In genomic region chr9:137665697-137666504, GRCh38 we compare ENCODE assay signal across 13 cellular contexts. TPM values are rescaled to one million over a fixed set of nuclear protein-coding genes. Genes with fewer than 3 reads are reported as not detected.
DNase-seq lines count a peak whose midpoint lies in the region; ATAC-seq and TF ChIP-seq lines count a peak whose summit lies in the region.
"Had no signal": no experiment of that assay in that cellular context is flagged by ENCODE, and none has a peak within 500 bp of the region (broad histone marks: within the 10 kb centered on the region; RNA-seq: fewer than 3 reads in every experiment).

No MANE protein-coding gene starts in this region.

- intact Hi-C loops in prostate gland (cut with DNase I) = no loop called here

- no peaks in the 10 kb centered on the region for H3K27me3 Mint-ChIP-seq in activated T-cell treated with anti-CD3 and anti-CD28 coated beads, Interleukin-2, amount 50 U/mL, for 24 hours

- no peak overlapping the region for H3K27ac Mint-ChIP-seq in activated T-cell treated with anti-CD3 and anti-CD28 coated beads, Interleukin-2, amount 50 U/mL, for 24 hours

- no peaks in the 10 kb centered on the region for H3K9me3 Mint-ChIP-seq in activated T-cell treated with anti-CD3 and anti-CD28 coated beads, Interleukin-2, amount 50 U/mL, for 24 hours

- no peaks in the 10 kb centered on the region for H3K36me3 ChIP-seq in prostate gland

- peaks cover 58% of the 10 kb centered on the region for H3K36me3 Mint-ChIP-seq in activated T-cell treated with anti-CD3 and anti-CD28 coated beads, Interleukin-2, amount 50 U/mL, for 24 hours (ENCODE audit: low read depth)

- no peak for ATAC-seq in GM21737 (IDR thresholded peaks at IDR 0.05; ENCODE audit: unreplicated experiment)
- ATAC-seq: mucosa of descending colon had no signal

- H3K27ac ChIP-seq in angular gyrus (ENCODE audit: low read depth, low read length) (peak overlapping the region; percentile 84), prostate gland (peak overlapping the region; percentile 58 to 76)
- H3K27ac ChIP-seq: epithelial cell of prostate, upper lobe of left lung had no signal

- DNase-seq in C1 segment of cervical spinal cord (lab: John Stamatoyannopoulos, UW) = peak in 10 of 14 donors; percentile 13 to 56 (median 34)
- DNase-seq in prostate gland (ENCODE audit: low spot score) = no peak
- DNase-seq in activated CD4-positive, alpha-beta T cell treated with anti-CD3 and anti-CD28 coated beads, Interleukin-2, amount 50 U/mL, for 1 hour = no peak
- no peak for DNase-seq in NCI-H146 treated with DMSO at 0.1 percent for 48 hours (lab: John Stamatoyannopoulos, UW; ENCODE audit: unreplicated experiment)
- DNase-seq in activated T-cell treated with anti-CD3 and anti-CD28 coated beads, Interleukin-2, amount 50 U/mL, for 24 hours = no peak
- DNase-seq: activated gamma-delta T cell; stimulated activated CD4-positive, alpha-beta T cell treated with anti-CD3 and anti-CD28 coated beads, Interleukin-2, amount 100 ng/mL, for 24 hours had no signal

- H3K9me3 ChIP-seq in iPS-18c (ENCODE audit: control insufficient read depth, insufficient read depth, low read length) = no peaks in the 10 kb centered on the region
- H3K9me3 ChIP-seq in prostate gland = no peaks in the 10 kb centered on the region
- H3K9me3 ChIP-seq: mucosa of descending colon, upper lobe of left lung had no signal

- peaks cover 14% of the 10 kb centered on the region for H3K4me1 ChIP-seq in prostate gland (replicated peaks)

- 38% methylated on average over 18 of the region's 18 CpGs for WGBS in prostate gland

- H3K4me3 Mint-ChIP-seq in activated T-cell treated with anti-CD3 and anti-CD28 coated beads, Interleukin-2, amount 50 U/mL, for 24 hours = no peak overlapping the region

- TF ChIP-seq POLR2A in prostate gland (IDR thresholded peaks at IDR 0.05) = no peak

- no peaks in the 10 kb centered on the region for H3K27me3 ChIP-seq in prostate gland (replicated peaks; ENCODE audit: insufficient read depth)
- H3K27me3 ChIP-seq: upper lobe of left lung had no signal

- TF ChIP-seq CTCF in prostate gland (IDR thresholded peaks at IDR 0.05) = peak in 2 of 4 experiments; percentile 16 to 25

- peaks cover 51% of the 10 kb centered on the region for H3K4me1 Mint-ChIP-seq in activated T-cell treated with anti-CD3 and anti-CD28 coated beads, Interleukin-2, amount 50 U/mL, for 24 hours (ENCODE audit: low read depth)

- H3K4me3 ChIP-seq in iPS-18c (ENCODE audit: insufficient read depth, low read depth, low read length) = peak overlapping the region; percentile 5; the same call in 1 of the 2 replicates
- H3K4me3 ChIP-seq in prostate gland = no peak overlapping the region
- H3K4me3 ChIP-seq: mucosa of descending colon, upper lobe of left lung had no signal

RNA-seq across cellular contexts. Expression of gene EHMT1, which starts 47.1 kb away (rescaled TPM):
- total RNA-seq in prostate gland = 100 to 1,000 TPM in 1 of 2 donors, 10 to 100 TPM in 1; 81.3 to 149 TPM

Comparison
In these comparisons a context has a peak if more than half of its experiments do, and no peak if none do; other contexts are left out.
1. DNase-seq: peak in C1 segment of cervical spinal cord (10 of 14); none in prostate gland (single experiment), activated CD4-positive, alpha-beta T cell treated with anti-CD3 and anti-CD28 coated beads, Interleukin-2, amount 50 U/mL, for 1 hour (single experiment), NCI-H146 treated with DMSO at 0.1 percent for 48 hours (single experiment) and activated T-cell treated with anti-CD3 and anti-CD28 coated beads, Interleukin-2, amount 50 U/mL, for 24 hours (single experiment).